In the genomic region with DNA sequence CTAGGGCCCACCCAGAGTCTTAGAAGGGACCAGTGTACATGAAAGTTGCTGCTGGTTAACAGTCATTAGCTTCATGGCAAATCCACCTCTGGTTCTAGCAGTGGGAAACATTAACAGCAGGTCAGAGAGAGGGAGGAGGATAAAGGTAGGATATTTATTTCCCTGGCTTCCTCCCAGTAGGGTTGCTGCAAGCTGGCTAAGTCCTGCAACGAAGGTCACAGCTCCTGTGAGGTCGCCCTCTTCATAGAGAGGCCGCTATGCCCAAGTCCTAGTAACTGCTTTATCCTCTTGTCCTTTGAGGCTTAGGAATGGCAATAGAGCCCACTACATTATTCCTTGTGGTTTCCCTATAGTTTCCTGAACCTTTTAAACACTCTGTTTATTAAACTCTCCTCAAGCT, we compare ENCODE assay signal across 17 cellular contexts.
"Had no signal": no experiment of that assay in that cellular context is flagged by ENCODE, and none has a peak within 500 bp of the region (broad histone marks: within the 10 kb centered on the region; RNA-seq: fewer than 3 reads in every experiment).

No MANE protein-coding gene starts in this region.

- DNase-seq: activated B cell treated with CpG ODN at 0.5 μM for 24 hours; activated CD4-positive, alpha-beta T cell treated with anti-CD3 and anti-CD28 coated beads for 48 hours; activated CD8-positive, alpha-beta memory T cell treated with anti-CD3 and anti-CD28 coated beads, Interleukin-2, amount 50 U/mL, for 48 hours; activated gamma-delta T cell treated with Interleukin-2 at 50 U/mL for 16 hours; activated naive CD8-positive, alpha-beta T cell treated with anti-CD3 and anti-CD28 coated beads for 36 hours; amygdala; cortex of kidney; effector CD4-positive, alpha-beta T cell; esophagus squamous epithelium; kidney glomerular epithelial cell; mammary epithelial cell; naive B cell; stimulated activated CD4-positive, alpha-beta T cell treated with anti-CD3 and anti-CD28 coated beads, Interleukin-12 subunit alpha, Interleukin-12 subunit beta, amount 100 ng/mL, for 4 hours; stimulated activated CD4-positive, alpha-beta T cell treated with anti-CD3 and anti-CD28 coated beads, Interleukin-2, amount 100 ng/mL, for 24 hours had no signal

- H3K27ac ChIP-seq: esophagus squamous epithelium, neural progenitor cell, thyroid gland had no signal

- H2AFZ ChIP-seq: neural progenitor cell had no signal

- H3K4me1 ChIP-seq: esophagus squamous epithelium, neural progenitor cell had no signal

- H3K4me2 ChIP-seq: neural progenitor cell had no signal

- FAIRE-seq: urothelium cell line had no signal

- H3K27me3 ChIP-seq: esophagus squamous epithelium, neural progenitor cell, thyroid gland had no signal

- H3K36me3 ChIP-seq: esophagus squamous epithelium, neural progenitor cell, thyroid gland had no signal

- H3K9ac ChIP-seq: neural progenitor cell had no signal

- H3K9me3 ChIP-seq: esophagus squamous epithelium, thyroid gland had no signal

- H3K4me3 ChIP-seq: esophagus squamous epithelium, neural progenitor cell, thyroid gland had no signal
